In the genomic region with DNA sequence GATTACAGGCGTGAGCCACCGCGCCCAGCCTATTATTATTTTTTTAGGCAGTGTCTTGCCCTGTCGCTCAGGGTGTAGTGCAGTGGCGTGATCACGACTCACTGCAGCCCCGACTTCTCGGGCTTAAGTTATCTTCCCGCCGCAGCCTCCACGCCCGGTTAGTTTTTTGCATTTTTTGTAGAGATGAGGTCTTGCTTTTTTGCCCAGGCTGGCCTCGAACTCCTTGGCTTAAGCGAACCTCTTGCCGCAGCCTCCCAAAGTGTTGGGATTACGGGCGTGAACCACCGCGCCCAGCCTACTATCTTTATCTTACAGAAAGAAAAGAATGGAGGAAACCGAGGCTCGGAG, we compare ENCODE assay signal across 8 cellular contexts. TPM values are rescaled to one million over a fixed set of nuclear protein-coding genes. Genes with fewer than 3 reads are reported as not detected.
A peak's percentile ranks its signal among the peaks of the same experiment; 100 is the strongest.
DNase-seq lines count a peak whose midpoint lies in the region; ATAC-seq, FAIRE-seq and TF ChIP-seq lines count a peak whose summit lies in the region.

No MANE protein-coding gene starts in this region.

- H3K79me1 ChIP-seq in IMR-90 (ENCODE audit: low read depth in 1 of 2, low read length in 2 of 2): peaks cover 11 to 39% of the 10 kb centered on the region in 2 experiments

- peak overlapping the region; percentile 95 for H3K27ac Mint-ChIP-seq in central memory CD8-positive, alpha-beta T cell (ENCODE audit: low read depth)
- peak overlapping the region; percentile 88 to 99 (median 98) for H3K27ac Mint-ChIP-seq in naive B cell

- H3K9me1 ChIP-seq in IMR-90 (ENCODE audit: insufficient read depth, low read length): peaks cover 5% of the 10 kb centered on the region; the same call in 1 of the 2 replicates

- peak overlapping the region; percentile 81 for H4K5ac ChIP-seq in IMR-90 (ENCODE audit: low read depth, low read length)

- no peak for DNase-seq in BJ (ENCODE audit: low read depth)
- peak; percentile 11 for DNase-seq in IMR-90
- no peak for DNase-seq in central memory CD8-positive, alpha-beta T cell (ENCODE audit: low spot score in 2 of 2)
- no peak for DNase-seq in naive B cell
- no peak for DNase-seq in KBM-7
- no peak for DNase-seq in H54 (ENCODE audit: insufficient read length, low spot score)
- DNase-seq in AML-193 (lab: John Stamatoyannopoulos, UW): no peak
- no peak for DNase-seq in ecto neural progenitor cell (ENCODE audit: low spot score)

- H4K91ac ChIP-seq in IMR-90 (ENCODE audit: insufficient read depth, low read depth, low read length): 0 out of 2 replicates have a peak overlapping the region, but pooled peaks have one; percentile 81

- BruUV-seq in IMR-90 (replicated peaks; lab: Mats Ljungman, UMichigan): no TSS peak

- H3K56ac ChIP-seq in IMR-90 (ENCODE audit: extremely low read depth, insufficient read depth, low read length): peak overlapping the region; percentile 93

- peak overlapping the region; percentile 93 for H3K4me3 Mint-ChIP-seq in central memory CD8-positive, alpha-beta T cell
- H3K4me3 Mint-ChIP-seq in naive B cell: peak overlapping the region; percentile 95 to 100 (median 98)

- H3K27me3 ChIP-seq in BJ (ENCODE audit: control insufficient read depth, insufficient read depth, low read length) (no peaks in the 10 kb centered on the region), IMR-90 (ENCODE audit: control insufficient read depth, insufficient read depth, low read length) (no peaks in the 10 kb centered on the region)

- no peak for FAIRE-seq in H54 (lab: Jason Lieb, UNC)

- peak overlapping the region; percentile 91 to 100 for H4K8ac ChIP-seq in IMR-90 (ENCODE audit: low read depth in 2 of 2, low read length in 2 of 2)

- H3K4me2 ChIP-seq in IMR-90 (ENCODE audit: low read depth, low read length): peak overlapping the region; percentile 90

- peak overlapping the region; percentile 78 for H3K14ac ChIP-seq in IMR-90 (replicated peaks; ENCODE audit: low read depth, low read length)

- peak overlapping the region; percentile 92 for H2BK5ac ChIP-seq in IMR-90 (ENCODE audit: low read depth, low read length, poor library complexity, severe bottlenecking)

- H3K4me1 Mint-ChIP-seq in central memory CD8-positive, alpha-beta T cell: peaks cover 39% of the 10 kb centered on the region
- H3K4me1 Mint-ChIP-seq in naive B cell: peaks cover 30 to 51% (median 37%) of the 10 kb centered on the region in 3 donors

- no peak overlapping the region for H3K18ac ChIP-seq in IMR-90 (ENCODE audit: low read depth, low read length)

- H3K36me3 ChIP-seq in BJ (ENCODE audit: control insufficient read depth, insufficient read depth, low read length) (no peaks in the 10 kb centered on the region), IMR-90 (ENCODE audit: control insufficient read depth, insufficient read depth, low read length) (no peaks in the 10 kb centered on the region)

- dilution Hi-C loops in IMR-90 (cut with HindIII; ENCODE audit: low sequenced_read_pairs, unreplicated experiment): no loop called here

- H2BK120ac ChIP-seq in IMR-90 (ENCODE audit: low read depth, low read length): peak overlapping the region; percentile 7; the same call in 1 of the 2 replicates

- peak overlapping the region; percentile 85 for H3K23ac ChIP-seq in IMR-90 (ENCODE audit: low read depth, low read length)

- TF ChIP-seq RAD21 in IMR-90 (IDR thresholded peaks at IDR 0.05; ENCODE audit: low read length): no peak

- H3K4me3 ChIP-seq in BJ (ENCODE audit: low read depth, low read length) (peak overlapping the region; percentile 94), IMR-90 (ENCODE audit: insufficient read depth, low read depth, low read length) (peak overlapping the region; percentile 87)

- intact Hi-C loops in IMR-90 (cut with micrococcal nuclease): no loop called here

- no peak for ATAC-seq in IMR-90 (ENCODE audit: low read depth)
- peak; percentile 6 for ATAC-seq in central memory CD8-positive, alpha-beta T cell (replicated peaks; ENCODE audit: extremely low read depth, poor library complexity, severe bottlenecking)
- ATAC-seq in naive B cell (ENCODE audit: low read depth in 2 of 2): peak in 1 of 2 donors; percentile 5

- peaks cover 5% of the 10 kb centered on the region for H3K4me1 ChIP-seq in IMR-90 (ENCODE audit: control insufficient read depth, insufficient read depth, low read length)

- no peak overlapping the region for H2BK15ac ChIP-seq in IMR-90 (ENCODE audit: low read depth, low read length)

- H2AK9ac ChIP-seq in IMR-90 (replicated peaks; ENCODE audit: low read depth, low read length, poor library complexity): peak overlapping the region; percentile 86

- no peaks in the 10 kb centered on the region for H3K9me3 ChIP-seq in IMR-90 (ENCODE audit: control insufficient read depth, insufficient read depth, low read length)

- H3K4ac ChIP-seq in IMR-90 (ENCODE audit: low read depth, low read length): peak overlapping the region; percentile 80

- in situ Hi-C loops in IMR-90 (cut with MboI; ENCODE audit: low sequenced_read_pairs) (no loop called here), KBM-7 (cut with MboI; ENCODE audit: low pct_unique_long_range_greater_than_20kb, low sequenced_read_pairs) (no loop called here)

- POLR2A ChIA-PET in BJ (lab: Charles Lee): no interaction called here
- POLR2A ChIA-PET in IMR-90 (lab: Charles Lee; ENCODE audit: unreplicated experiment): no interaction called here

- no peaks in the 10 kb centered on the region for H3K9me3 Mint-ChIP-seq in central memory CD8-positive, alpha-beta T cell
- no peaks in the 10 kb centered on the region for H3K9me3 Mint-ChIP-seq in naive B cell

- H3K36me3 Mint-ChIP-seq in central memory CD8-positive, alpha-beta T cell (ENCODE audit: insufficient read depth): peaks cover 10% of the 10 kb centered on the region
- H3K36me3 Mint-ChIP-seq in naive B cell: no peaks in the 10 kb centered on the region

- H4K20me1 ChIP-seq in IMR-90 (ENCODE audit: insufficient read depth, low read length): peaks cover 38% of the 10 kb centered on the region

- TF ChIP-seq POLR2A in IMR-90 (IDR thresholded peaks at IDR 0.05; ENCODE audit: low read depth, low read length) (no peak), H54 (IDR thresholded peaks at IDR 0.05; ENCODE audit: low read depth, low read length) (no peak)

- H2BK20ac ChIP-seq in IMR-90 (ENCODE audit: low read depth, low read length): no peak overlapping the region

- H2AFZ ChIP-seq in IMR-90 (replicated peaks; ENCODE audit: low read length, poor library complexity): peak overlapping the region; percentile 98

- peak overlapping the region; percentile 99 for H3K9ac ChIP-seq in IMR-90 (ENCODE audit: low read depth, low read length)

- TF ChIP-seq CTCF in BJ (IDR thresholded peaks at IDR 0.05; ENCODE audit: insufficient read depth, low read depth, low read length): no peak
- TF ChIP-seq CTCF in IMR-90 (conservative IDR thresholded peaks at IDR 0.05; ENCODE audit: low read depth, low read length): no peak

- peak overlapping the region; percentile 49 for H2AK5ac ChIP-seq in IMR-90 (ENCODE audit: low read depth, low read length)

- 14% methylated on average over 6 of the region's 21 CpGs; no CpG with 5 or more reads in 1 of the 2 experiments for WGBS in IMR-90 (ENCODE audit: extremely low coverage in 2 of 2, insufficient read length in 1 of 2), 2 experiments

- CTCF ChIA-PET in BJ (lab: Yijun Ruan, JAX) (no interaction called here), IMR-90 (lab: Yijun Ruan, JAX) (no interaction called here)

- peak overlapping the region; percentile 99 for H3K27ac ChIP-seq in IMR-90 (ENCODE audit: insufficient read depth, low read length)

- no peaks in the 10 kb centered on the region for H3K27me3 Mint-ChIP-seq in central memory CD8-positive, alpha-beta T cell
- no peaks in the 10 kb centered on the region for H3K27me3 Mint-ChIP-seq in naive B cell

TF ChIP-seq in IMR-90, 13 proteins besides CTCF, POLR2A, EP300 and RAD21 (continues in another document):
- TF ChIP-seq RFX5 (IDR thresholded peaks at IDR 0.05; ENCODE audit: low read depth, low read length) (no peak), NFE2L2 (IDR thresholded peaks at IDR 0.05; ENCODE audit: low read depth, low read length) (no peak), FOS (IDR thresholded peaks at IDR 0.05; ENCODE audit: low read depth, low read length) (no peak), MXI1 (IDR thresholded peaks at IDR 0.05; ENCODE audit: borderline replicate concordance, low read depth, low read length) (no peak), CEBPB (IDR thresholded peaks at IDR 0.05; ENCODE audit: low read depth, low read length) (no peak)
- TF ChIP-seq, protein P1, sequence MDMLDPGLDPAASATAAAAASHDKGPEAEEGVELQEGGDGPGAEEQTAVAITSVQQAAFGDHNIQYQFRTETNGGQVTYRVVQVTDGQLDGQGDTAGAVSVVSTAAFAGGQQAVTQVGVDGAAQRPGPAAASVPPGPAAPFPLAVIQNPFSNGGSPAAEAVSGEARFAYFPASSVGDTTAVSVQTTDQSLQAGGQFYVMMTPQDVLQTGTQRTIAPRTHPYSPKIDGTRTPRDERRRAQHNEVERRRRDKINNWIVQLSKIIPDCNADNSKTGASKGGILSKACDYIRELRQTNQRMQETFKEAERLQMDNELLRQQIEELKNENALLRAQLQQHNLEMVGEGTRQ (IDR thresholded peaks at IDR 0.05; ENCODE audit: low read depth, low read length): no peak

RNA-seq across cellular contexts. Expression of a gene that starts 0.5 kb away (rescaled TPM):
- polyA plus RNA-seq in BJ (2011; rRNA removed) (46.1 and 87.9 TPM in 2 replicates), IMR-90 (2012; rRNA removed) (48.4 and 52.9 TPM in 2 replicates), naive B cell (ENCODE audit: low read depth in 6 of 6) (10 to 100 TPM; 29.3 to 86.3 (median 76.2) TPM)
- 39.9 and 50.9 TPM in 2 replicates for polyA minus RNA-seq in BJ (2011; rRNA and poly(A)+ RNA removed)
- total RNA-seq in IMR-90 (2012; rRNA removed): 135 and 199 TPM in 2 replicates
- polyA plus RNA-seq in IMR-90 (2012; cell fraction: cytosol; rRNA removed): 25.2 and 27.0 TPM in 2 replicates
- polyA plus RNA-seq in IMR-90 (2012; cell fraction: nucleus; rRNA removed; ENCODE audit: low replicate concordance): 15.5 and 36.6 TPM in 2 replicates

RNA-seq across cellular contexts. Expression of a gene that starts 8.8 kb away (rescaled TPM):
- polyA plus RNA-seq in BJ (2011; rRNA removed) (1,566 and 1,961 TPM in 2 replicates), IMR-90 (2012; rRNA removed) (1,561 and 1,694 TPM in 2 replicates), naive B cell (ENCODE audit: low read depth in 6 of 6) (100 to 1,000 TPM; 265 to 541 (median 474) TPM)
- polyA minus RNA-seq in BJ (2011; rRNA and poly(A)+ RNA removed): 254 and 413 TPM in 2 replicates
- 1,317 and 1,900 TPM in 2 replicates for total RNA-seq in IMR-90 (2012; rRNA removed)
- 511 and 1,193 TPM in 2 replicates for polyA plus RNA-seq in IMR-90 (2012; cell fraction: cytosol; rRNA removed)
- 125 and 757 TPM in 2 replicates for polyA plus RNA-seq in IMR-90 (2012; cell fraction: nucleus; rRNA removed; ENCODE audit: low replicate concordance)

RNA-seq across cellular contexts. Expression of a gene that starts 36.0 kb away (rescaled TPM):
- 5.5 and 7.3 TPM in 2 replicates for polyA plus RNA-seq in BJ (2011; rRNA removed)
- polyA minus RNA-seq in BJ (2011; rRNA and poly(A)+ RNA removed): 20.2 and 24.9 TPM in 2 replicates
- total RNA-seq in IMR-90 (2012; rRNA removed): 11.9 and 12.9 TPM in 2 replicates
- polyA plus RNA-seq in IMR-90 (2012; rRNA removed): 13.0 and 15.1 TPM in 2 replicates
- 7.8 and 10.7 TPM in 2 replicates for polyA plus RNA-seq in IMR-90 (2012; cell fraction: cytosol; rRNA removed)
- polyA plus RNA-seq in IMR-90 (2012; cell fraction: nucleus; rRNA removed; ENCODE audit: low replicate concordance): 51.5 and 87.6 TPM in 2 replicates
- 10 to 100 TPM in 1 of 6 donors, 1 to 10 TPM in 5; 6.1 to 19.1 (median 8.0) TPM for polyA plus RNA-seq in naive B cell (ENCODE audit: low read depth in 6 of 6)
